20 cellular contexts compared by ENCODE assay signal in genomic region chr10:105538933-105539332, GRCh38.
"Had no signal": no experiment of that assay in that cellular context is flagged by ENCODE, and none has a peak within 500 bp of the region (broad histone marks: within the 10 kb centered on the region; RNA-seq: fewer than 3 reads in every experiment).

No MANE protein-coding gene starts in this region.

- H3K27ac Mint-ChIP-seq: activated CD8-positive, alpha-beta T cell treated with anti-CD3 and anti-CD28 coated beads, Interleukin-2, amount 10 ng/mL, durations not matched to agents 7 days and 5 days; activated naive CD4-positive, alpha-beta T cell treated with anti-CD3 and anti-CD28 coated beads, Interleukin-2, amount 50 U/mL, for 24 hours; T-helper 17 cell had no signal

- H3K4me1 ChIP-seq: adrenal gland, gastroesophageal sphincter, heart right ventricle had no signal

- H3K4me3 ChIP-seq: adrenal gland, gastroesophageal sphincter, heart right ventricle, skin epidermis had no signal

- H3K36me3 ChIP-seq: adrenal gland, gastroesophageal sphincter, heart right ventricle, neutrophil, WERI-Rb-1 had no signal

- H3K27me3 Mint-ChIP-seq: T-helper 17 cell had no signal

- ATAC-seq: activated CD8-positive, alpha-beta T cell treated with anti-CD3 and anti-CD28 coated beads, Interleukin-2, amount 10 ng/mL, durations not matched to agents 7 days and 5 days; gastroesophageal sphincter; heart right ventricle; left ventricle myocardium superior; stimulated activated naive CD8-positive, alpha-beta T cell treated with anti-CD3 and anti-CD28 coated beads, Interleukin-15, Interleukin-2, amounts not matched to agents 100 U/mL and 50 U/mL, for 24 hours; T-helper 17 cell had no signal

- H3K27ac ChIP-seq: adrenal gland, gastroesophageal sphincter, heart right ventricle, neutrophil, skin epidermis, WERI-Rb-1 had no signal

- H3K4me3 Mint-ChIP-seq: activated CD8-positive, alpha-beta T cell treated with anti-CD3 and anti-CD28 coated beads, Interleukin-2, amount 10 ng/mL, durations not matched to agents 7 days and 5 days; activated naive CD4-positive, alpha-beta T cell treated with anti-CD3 and anti-CD28 coated beads, Interleukin-2, amount 50 U/mL, for 24 hours; T-helper 17 cell had no signal

- H3K27me3 ChIP-seq: adrenal gland, gastroesophageal sphincter, heart right ventricle, neutrophil had no signal

- H3K4me1 Mint-ChIP-seq: activated naive CD4-positive, alpha-beta T cell treated with anti-CD3 and anti-CD28 coated beads, Interleukin-2, amount 50 U/mL, for 24 hours; T-helper 17 cell had no signal

- H3K9me3 ChIP-seq: adrenal gland, gastroesophageal sphincter, neutrophil had no signal

- H3K36me3 Mint-ChIP-seq: activated naive CD4-positive, alpha-beta T cell treated with anti-CD3 and anti-CD28 coated beads, Interleukin-2, amount 50 U/mL, for 24 hours had no signal

- DNase-seq: activated CD4-positive, alpha-beta T cell treated with anti-CD3 and anti-CD28 coated beads for 4 hours; activated CD8-positive, alpha-beta memory T cell treated with anti-CD3 and anti-CD28 coated beads, Interleukin-2, amount 50 U/mL, for 4 hours; activated CD8-positive, alpha-beta T cell treated with anti-CD3 and anti-CD28 coated beads, Interleukin-2, amount 10 ng/mL, durations not matched to agents 7 days and 5 days; activated effector memory CD4-positive, alpha-beta T cell treated with anti-CD3 and anti-CD28 coated beads, Interleukin-2, amount 50 U/mL, for 16 hours; activated T-cell treated with anti-CD3 and anti-CD28 coated beads, Interleukin-2, amount 50 U/mL, for 48 hours; adrenal gland; dermis blood vessel endothelial cell; erythroblast; heart right ventricle; left ventricle myocardium superior; mesenchymal stem cell; stimulated activated CD4-positive, alpha-beta T cell treated with anti-CD3 and anti-CD28 coated beads, Interleukin-4, amount 100 ng/mL, for 24 hours; stimulated activated naive CD8-positive, alpha-beta T cell treated with anti-CD3 and anti-CD28 coated beads, Interleukin-15, Interleukin-2, amounts not matched to agents 100 U/mL and 50 U/mL, for 24 hours; T-helper 17 cell; trophoblast cell; WERI-Rb-1 had no signal
